Comparison of ENCODE assay signal across 8 cellular contexts in the genomic region with DNA sequence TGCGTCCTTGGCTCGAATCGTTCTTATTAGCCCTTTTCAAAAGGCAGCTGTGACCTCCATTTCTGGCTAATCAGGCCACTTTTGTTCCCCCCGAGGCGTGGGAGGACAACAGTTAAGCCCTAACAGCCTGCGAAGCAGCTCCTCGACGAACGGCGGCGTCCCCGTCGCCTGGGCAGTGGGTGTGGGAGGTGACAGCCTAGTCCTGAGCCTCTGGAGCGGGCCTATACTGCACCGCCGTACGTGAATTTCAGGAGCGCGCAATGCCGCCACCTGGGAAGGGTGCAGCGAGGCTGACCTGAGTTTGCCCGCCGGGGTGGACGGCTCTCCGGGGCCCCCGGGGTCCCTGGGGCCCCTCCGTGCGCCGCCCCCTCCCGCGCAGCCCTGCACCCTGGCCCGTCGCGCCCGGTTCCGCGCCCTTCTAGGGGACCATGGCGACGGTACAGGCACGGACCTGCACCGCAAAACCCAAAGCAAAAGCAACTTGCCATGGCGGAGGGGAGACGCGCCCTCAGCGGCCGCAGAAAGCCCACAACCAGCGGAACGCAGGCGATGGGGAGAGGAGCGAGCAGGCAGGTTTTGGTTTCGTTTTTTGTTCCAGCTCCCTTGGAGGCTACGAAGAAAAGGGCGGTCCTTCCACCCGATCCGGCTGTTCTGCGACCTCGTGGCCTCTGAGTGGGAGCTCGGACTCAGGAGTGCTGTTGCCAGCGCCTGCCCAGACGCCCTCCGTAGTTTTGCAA. TPM values are rescaled to one million over a fixed set of nuclear protein-coding genes. Genes with fewer than 3 reads are reported as not detected.
A peak's percentile ranks its signal among the peaks of the same experiment; 100 is the strongest.
DNase-seq lines count a peak whose midpoint lies in the region; ATAC-seq and TF ChIP-seq lines count a peak whose summit lies in the region.

A gene (minus strand): TSS at position 624 of the 737 bp plus-strand sequence. CDS start 136 bp downstream, at position 488.

- no peaks in the 10 kb centered on the region for H3K36me3 ChIP-seq in mucosa of descending colon (ENCODE audit: low read depth)

- peak; percentile 77 for DNase-seq in COLO668 (lab: John Stamatoyannopoulos, UW; ENCODE audit: unreplicated experiment)
- DNase-seq in HS-27A (ENCODE audit: low read depth): peak; percentile 47
- DNase-seq in NOMO-1 treated with dmso at 0.1 percent for 144 hours (lab: John Stamatoyannopoulos, UW; ENCODE audit: unreplicated experiment): peak; percentile 87
- peak; percentile 73 for DNase-seq in activated T-cell treated with anti-CD3 and anti-CD28 coated beads for 24 hours (ENCODE audit: low read depth)
- DNase-seq in epithelial cell of prostate (ENCODE audit: low read depth, low spot score): no peak
- peak; percentile 83 to 92 (median 85) for DNase-seq in mucosa of descending colon
- peak; percentile 38 to 61 for DNase-seq in stimulated activated CD8-positive, alpha-beta memory T cell treated with anti-CD3 and anti-CD28 coated beads, Interleukin-4, amount 100 ng/mL, for 1 hour (ENCODE audit: low read depth in 2 of 2, low spot score in 1 of 2)

- TF ChIP-seq CTCF in mucosa of descending colon (IDR thresholded peaks at IDR 0.05): no peak

- intact Hi-C loops in mucosa of descending colon (cut with DNase I, micrococcal nuclease): no loop called here

- ATAC-seq in GM19468 (IDR thresholded peaks at IDR 0.05; ENCODE audit: extremely low read depth, unreplicated experiment) (peak; percentile 96), mucosa of descending colon (peak; percentile 96)

- H3K4me1 ChIP-seq in mucosa of descending colon (ENCODE audit: low read depth): no peaks in the 10 kb centered on the region

- peak within 1 kb of the TSS; percentile 80 for H3K4me3 ChIP-seq in mucosa of descending colon

- peak within 1 kb of the TSS; percentile 66 for H3K27ac ChIP-seq in epithelial cell of prostate

- no peaks in the 10 kb centered on the region for H3K9me3 ChIP-seq in mucosa of descending colon

RNA-seq across cellular contexts. Expression of the gene that starts here (rescaled TPM):
- 1 to 10 TPM; 4.1 to 7.5 (median 5.0) TPM for total RNA-seq in mucosa of descending colon
